ENCODE assay signal across 11 cellular contexts in genomic region chr19:980133-980998, GRCh38. TPM values are rescaled to one million over a fixed set of nuclear protein-coding genes. Genes with fewer than 3 reads are reported as not detected.
A peak's percentile ranks its signal among the peaks of the same experiment; 100 is the strongest.
DNase-seq lines count a peak whose midpoint lies in the region; ATAC-seq, FAIRE-seq and TF ChIP-seq lines count a peak whose summit lies in the region.
"Had no signal": no experiment of that assay in that cellular context is flagged by ENCODE, and none has a peak within 500 bp of the region (broad histone marks: within the 10 kb centered on the region; RNA-seq: fewer than 3 reads in every experiment).

No MANE protein-coding gene starts in this region.

- no peak overlapping the region for H3K4me2 ChIP-seq in GM12878 (ENCODE audit: control insufficient read depth, insufficient read depth)

- TF ChIP-seq RAD21 in GM12878 (IDR thresholded peaks at IDR 0.05; ENCODE audit: insufficient read depth, low read depth, low read length): no peak

- no peak overlapping the region for H2AFZ ChIP-seq in GM12878 (ENCODE audit: control insufficient read depth, low read depth, low read length)

- no peak overlapping the region for H3K9ac ChIP-seq in GM12878 (ENCODE audit: control insufficient read depth, insufficient read depth, low read length)

- DNase-seq in GM12878 (ENCODE audit: low read depth, low spot score) (no peak), mesothelial cell of epicardium (ENCODE audit: low spot score in 2 of 2, unreplicated experiment in 2 of 2) (no peak), foreskin melanocyte (no peak)
- DNase-seq in activated naive CD4-positive, alpha-beta T cell treated with anti-CD3 and anti-CD28 coated beads for 36 hours: no peak
- DNase-seq: activated CD4-positive, alpha-beta T cell treated with anti-CD3 and anti-CD28 coated beads, Interleukin-2, amount 10 ng/mL, durations not matched to agents 24 days and 14 days; activated naive CD4-positive, alpha-beta T cell treated with anti-CD3 and anti-CD28 coated beads, Interleukin-2, amount 10 ng/mL, durations not matched to agents 7 days and 5 days; SIG-M5; stimulated activated CD4-positive, alpha-beta T cell treated with anti-CD3 and anti-CD28 coated beads, Interleukin-4, amount 100 ng/mL, for 1 hour had no signal

- no peaks in the 10 kb centered on the region for H3K9me3 Mint-ChIP-seq in mesothelial cell of epicardium
- no peaks in the 10 kb centered on the region for H3K9me3 Mint-ChIP-seq in activated naive CD4-positive, alpha-beta T cell treated with anti-CD3 and anti-CD28 coated beads for 36 hours
- H3K9me3 Mint-ChIP-seq: activated CD4-positive, alpha-beta T cell treated with anti-CD3 and anti-CD28 coated beads, Interleukin-2, amount 10 ng/mL, durations not matched to agents 24 days and 14 days; activated naive CD4-positive, alpha-beta T cell treated with anti-CD3 and anti-CD28 coated beads, Interleukin-2, amount 10 ng/mL, durations not matched to agents 7 days and 5 days had no signal

- FAIRE-seq in GM12878 (lab: Jason Lieb, UNC): no peak
- FAIRE-seq: HTR-8/SVneo had no signal

- SMC1A ChIA-PET in GM12878 (lab: Charles Lee; ENCODE audit: uncharacterized antibody, unreplicated experiment): interaction anchor here (2.2 kb wide), 1 partner anchor 32 kb away, joined by 4 read pairs; no protein-coding TSS in a partner anchor

- CTCF ChIA-PET in HEK293 (lab: Yijun Ruan, JAX): interaction anchor here (0.6 to 5.9 kb wide), 2 partner anchors 58 to 223 kb away, joined by 3 to 116 read pairs; no protein-coding TSS in a partner anchor
- CTCF ChIA-PET in GM12878 (lab: Yijun Ruan, JAX): interaction anchor here (1.4 to 5.7 kb wide), 5 partner anchors 25 to 117 kb away, joined by 4 to 150 read pairs (median 9); no protein-coding TSS in a partner anchor
- CTCF ChIA-PET in activated naive CD4-positive, alpha-beta T cell treated with anti-CD3 and anti-CD28 coated beads for 36 hours (lab: Charles Lee): interaction anchor here (0.9 to 5.4 kb wide), 3 partner anchors 42 to 59 kb away, joined by 3 to 102 read pairs (median 3); no protein-coding TSS in a partner anchor

- intact Hi-C loops in GM12878 (cut with micrococcal nuclease; ENCODE audit: unreplicated experiment): no loop called here
- intact Hi-C loops in activated naive CD4-positive, alpha-beta T cell treated with anti-CD3 and anti-CD28 coated beads for 36 hours (cut with micrococcal nuclease): loop anchor here (5.0 kb wide), 1 partner anchor 212 kb away; no protein-coding TSS in a partner anchor

- TF ChIP-seq EP300 in GM12878 (IDR thresholded peaks at IDR 0.05; ENCODE audit: borderline replicate concordance in 1 of 2, control insufficient read depth in 1 of 2, low read depth in 2 of 2, low read length in 2 of 2): no peak

- in situ Hi-C loops in GM12878 (cut with MboI): loop anchor here (5.0 kb wide), 1 partner anchor 58 kb away; no protein-coding TSS in a partner anchor

- H3K4me1 ChIP-seq in HEK293 (ENCODE audit: control insufficient read depth, insufficient read depth, low read length) (peaks cover 2% of the 10 kb centered on the region; the same call in 1 of the 2 replicates), GM12878 (ENCODE audit: control insufficient read depth, insufficient read depth, low read length) (peaks cover 22% of the 10 kb centered on the region)

- WGBS in GM12878 (ENCODE audit: insufficient coverage, insufficient replicate concordance, low lambda C conversion rate, missing lambda C conversion rate): 66% methylated on average over 30 of the region's 32 CpGs

- POLR2A ChIA-PET in HEK293 (lab: Yijun Ruan, JAX): no interaction called here
- POLR2A ChIA-PET in GM12878 (lab: Charles Lee): interaction anchor here (0.6 to 4.1 kb wide), 4 partner anchors 32 to 207 kb away, joined by 3 to 34 read pairs (median 4); no protein-coding TSS in a partner anchor

- RAD21 ChIA-PET in GM12878 (lab: Charles Lee; ENCODE audit: unreplicated experiment): interaction anchor here (0.9 to 8.0 kb wide), 3 partner anchors 25 to 117 kb away, joined by 3 to 95 read pairs (median 10); no protein-coding TSS in a partner anchor

- H3K4me3 Mint-ChIP-seq in mesothelial cell of epicardium: peak overlapping the region; percentile 15
- H3K4me3 Mint-ChIP-seq in activated naive CD4-positive, alpha-beta T cell treated with anti-CD3 and anti-CD28 coated beads for 36 hours: no peak overlapping the region
- H3K4me3 Mint-ChIP-seq: activated CD4-positive, alpha-beta T cell treated with anti-CD3 and anti-CD28 coated beads, Interleukin-2, amount 10 ng/mL, durations not matched to agents 24 days and 14 days; activated naive CD4-positive, alpha-beta T cell treated with anti-CD3 and anti-CD28 coated beads, Interleukin-2, amount 10 ng/mL, durations not matched to agents 7 days and 5 days had no signal

- ATAC-seq in GM12878 (no peak), GM18909 (IDR thresholded peaks at IDR 0.05; ENCODE audit: poor library complexity, unreplicated experiment) (no peak)

- no peak for TF ChIP-seq POLR2A in GM12878 (IDR thresholded peaks at IDR 0.05; ENCODE audit: low read depth, low read length)

- H3K27ac ChIP-seq in HEK293 (ENCODE audit: extremely low read depth, low read depth, low read length): no peak overlapping the region
- no peak overlapping the region; the same call in 1 of the 2 replicates for H3K27ac ChIP-seq in GM12878 (ENCODE audit: control insufficient read depth, insufficient read depth)

- H3K79me2 ChIP-seq in GM12878 (ENCODE audit: control insufficient read depth, insufficient read depth, low read length): peaks cover 11% of the 10 kb centered on the region

- no peaks in the 10 kb centered on the region for H4K20me1 ChIP-seq in GM12878 (ENCODE audit: control insufficient read depth, insufficient read depth)

- H3K36me3 Mint-ChIP-seq in mesothelial cell of epicardium: peaks cover 1% of the 10 kb centered on the region
- H3K36me3 Mint-ChIP-seq in activated naive CD4-positive, alpha-beta T cell treated with anti-CD3 and anti-CD28 coated beads for 36 hours (ENCODE audit: low read depth): peaks cover 3% of the 10 kb centered on the region

- no peaks in the 10 kb centered on the region for H3K9me3 ChIP-seq in HEK293 (ENCODE audit: control insufficient read depth, insufficient read depth, low read depth, low read length)
- no peaks in the 10 kb centered on the region for H3K9me3 ChIP-seq in GM12878 (replicated peaks; ENCODE audit: control insufficient read depth, insufficient read depth, low read length)

- peak overlapping the region; percentile 21 for H3K27ac Mint-ChIP-seq in mesothelial cell of epicardium
- no peak overlapping the region for H3K27ac Mint-ChIP-seq in activated naive CD4-positive, alpha-beta T cell treated with anti-CD3 and anti-CD28 coated beads for 36 hours
- H3K27ac Mint-ChIP-seq: activated CD4-positive, alpha-beta T cell treated with anti-CD3 and anti-CD28 coated beads, Interleukin-2, amount 10 ng/mL, durations not matched to agents 24 days and 14 days; activated naive CD4-positive, alpha-beta T cell treated with anti-CD3 and anti-CD28 coated beads, Interleukin-2, amount 10 ng/mL, durations not matched to agents 7 days and 5 days had no signal

- H3K4me3 ChIP-seq in HEK293 (ENCODE audit: low read depth, low read length): no peak overlapping the region
- no peak overlapping the region for H3K4me3 ChIP-seq in GM12878

- no peaks in the 10 kb centered on the region for H3K27me3 ChIP-seq in GM12878 (replicated peaks in 1 of 2; ENCODE audit: control insufficient read depth in 2 of 2, insufficient read depth in 2 of 2, low read length in 1 of 2)

- no peaks in the 10 kb centered on the region for H3K27me3 Mint-ChIP-seq in mesothelial cell of epicardium (ENCODE audit: low read depth)
- no peaks in the 10 kb centered on the region for H3K27me3 Mint-ChIP-seq in activated naive CD4-positive, alpha-beta T cell treated with anti-CD3 and anti-CD28 coated beads for 36 hours (ENCODE audit: low read depth)
- H3K27me3 Mint-ChIP-seq: activated CD4-positive, alpha-beta T cell treated with anti-CD3 and anti-CD28 coated beads, Interleukin-2, amount 10 ng/mL, durations not matched to agents 24 days and 14 days had no signal

- no peak for TF ChIP-seq CTCF in HEK293 (tag by site-specific recombination; IDR thresholded peaks at IDR 0.05)
- no peak for TF ChIP-seq CTCF in GM12878 (IDR thresholded peaks at IDR 0.05 in 2 of 3, conservative IDR thresholded peaks at IDR 0.05 in 1 of 3; ENCODE audit: control insufficient read depth in 2 of 3, extremely low read depth in 1 of 3, insufficient read depth in 1 of 3, low read depth in 3 of 3, low read length in 3 of 3)
- TF ChIP-seq CTCF in mesothelial cell of epicardium (IDR thresholded peaks at IDR 0.05; ENCODE audit: unreplicated experiment): no peak

- peaks cover 12% of the 10 kb centered on the region for H3K4me1 Mint-ChIP-seq in mesothelial cell of epicardium
- H3K4me1 Mint-ChIP-seq in activated naive CD4-positive, alpha-beta T cell treated with anti-CD3 and anti-CD28 coated beads for 36 hours (ENCODE audit: low read depth): peaks cover 14% of the 10 kb centered on the region

- peaks cover 0 to under 1% of the 10 kb centered on the region in 2 experiments; a peak in 1 of 3 replicates for H3K36me3 ChIP-seq in HEK293 (ENCODE audit: control insufficient read depth in 2 of 2, insufficient read depth in 1 of 2, low read length in 2 of 2)
- H3K36me3 ChIP-seq in GM12878 (ENCODE audit: control insufficient read depth in 2 of 2, insufficient read depth in 2 of 2, low read length in 1 of 2): no peaks in the 10 kb centered on the region

- no TSS peak for BruUV-seq in GM12878 (replicated peaks; lab: Mats Ljungman, UMichigan)

RNA-seq across cellular contexts. Expression of gene WDR18, which starts 3.8 kb away (rescaled TPM):
- total RNA-seq in GM12878 (2013; cell fraction: nucleolus; rRNA removed): 32.4 and 34.2 TPM in 2 replicates
- total RNA-seq in GM12878 (2014; rRNA removed) (85.0 and 97.5 TPM in 2 replicates), GM12878 (2014; rRNA removed; fragmentation: Illumina TruSeq; extraction: Trizol) (13.6 and 16.5 TPM in 2 replicates), GM12878 (2021) (92.1 and 97.3 TPM in 2 replicates), mesothelial cell of epicardium (59.3 to 65.2 TPM (median 59.4 TPM) in 3 replicates)
- 15.8 TPM for polyA plus RNA-seq in GM12878 (2011; ENCODE audit: low read depth)
- polyA plus RNA-seq in GM12878 (2011; rRNA removed) (7.5 and 27.3 TPM in 2 replicates), GM12878 (2014; fragmentation: Illumina TruSeq; extraction: Trizol) (4.5 and 8.8 TPM in 2 replicates), GM12878 (2014; fragmentation: Nextera tagmentation; extraction: Ambion mirVana) (1 to 10 TPM; 3.0 to 3.3 TPM), GM12878 (2014; rRNA removed) (106 and 131 TPM in 2 replicates), GM12878 (2016; fragmentation: Nextera tagmentation; extraction: Ambion mirVana) (100 to 1,000 TPM; 192 to 206 TPM)
- 48.8 and 85.0 TPM in 2 replicates for polyA plus RNA-seq in GM12878 (2011; cell fraction: cytosol; rRNA removed)
- 165 and 192 TPM in 2 replicates for polyA plus RNA-seq in GM12878 (2011; cell fraction: nucleus; rRNA removed)
- 49.6 and 54.3 TPM in 2 replicates for polyA plus RNA-seq in GM12878 (2012)
- polyA minus RNA-seq in GM12878 (2011; rRNA and poly(A)+ RNA removed): 22.5 and 45.0 TPM in 2 replicates
- 36.3 and 42.0 TPM in 2 replicates for polyA minus RNA-seq in GM12878 (2011; cell fraction: cytosol; rRNA and poly(A)+ RNA removed)
- 27.1 and 39.9 TPM in 2 replicates for polyA minus RNA-seq in GM12878 (2011; cell fraction: nucleus; rRNA and poly(A)+ RNA removed)
- 10 to 100 TPM; 77.8 to 82.0 TPM for total RNA-seq in activated naive CD4-positive, alpha-beta T cell treated with anti-CD3 and anti-CD28 coated beads for 36 hours

RNA-seq across cellular contexts. Expression of gene GRIN3B, which starts 19.9 kb away (rescaled TPM):
- 0.15 and 0.17 TPM in 2 replicates for total RNA-seq in GM12878 (2013; cell fraction: nucleolus; rRNA removed)
- total RNA-seq in GM12878 (2014; rRNA removed): not detected in 2 replicates
- total RNA-seq in GM12878 (2014; rRNA removed; fragmentation: Illumina TruSeq; extraction: Trizol): not detected in 2 replicates
- total RNA-seq in GM12878 (2021): 0.15 TPM in 1 of 2 replicates, not detected in the other
- not detected for polyA plus RNA-seq in GM12878 (2011; ENCODE audit: low read depth)
- not detected in 2 replicates for polyA plus RNA-seq in GM12878 (2011; rRNA removed)
- polyA plus RNA-seq in GM12878 (2011; cell fraction: cytosol; rRNA removed): 0.20 TPM in 1 of 2 replicates, not detected in the other
- polyA plus RNA-seq in GM12878 (2011; cell fraction: nucleus; rRNA removed): 0.04 and 0.10 TPM in 2 replicates
- 0.11 and 0.26 TPM in 2 replicates for polyA plus RNA-seq in GM12878 (2012)
- polyA plus RNA-seq in GM12878 (2014; fragmentation: Illumina TruSeq; extraction: Trizol): not detected in 2 replicates
- polyA plus RNA-seq in GM12878 (2014; fragmentation: Nextera tagmentation; extraction: Ambion mirVana): not detected
- polyA plus RNA-seq in GM12878 (2014; rRNA removed): not detected in 2 replicates
- not detected for polyA plus RNA-seq in GM12878 (2016; fragmentation: Nextera tagmentation; extraction: Ambion mirVana)
- polyA minus RNA-seq in GM12878 (2011; rRNA and poly(A)+ RNA removed): not detected in 2 replicates
- not detected in 2 replicates for polyA minus RNA-seq in GM12878 (2011; cell fraction: cytosol; rRNA and poly(A)+ RNA removed)
- not detected in 2 replicates for polyA minus RNA-seq in GM12878 (2011; cell fraction: nucleus; rRNA and poly(A)+ RNA removed)
- 0.29 to 0.36 TPM (median 0.34 TPM) in 3 replicates for total RNA-seq in mesothelial cell of epicardium
- total RNA-seq in activated naive CD4-positive, alpha-beta T cell treated with anti-CD3 and anti-CD28 coated beads for 36 hours: under 1 TPM in 1 of 2 experiments, not detected in 1; 0.10 TPM

RNA-seq across cellular contexts. Expression of gene TMEM259, which starts 40.6 kb away (rescaled TPM):
- total RNA-seq in GM12878 (2013; cell fraction: nucleolus; rRNA removed): 180 and 203 TPM in 2 replicates
- total RNA-seq in GM12878 (2014; rRNA removed) (120 and 143 TPM in 2 replicates), GM12878 (2014; rRNA removed; fragmentation: Illumina TruSeq; extraction: Trizol) (28.6 and 32.3 TPM in 2 replicates), GM12878 (2021) (144 and 155 TPM in 2 replicates), mesothelial cell of epicardium (232 to 245 TPM (median 242 TPM) in 3 replicates)
- polyA plus RNA-seq in GM12878 (2011; ENCODE audit: low read depth): 27.3 TPM
- polyA plus RNA-seq in GM12878 (2011; rRNA removed) (35.7 and 77.7 TPM in 2 replicates), GM12878 (2014; fragmentation: Illumina TruSeq; extraction: Trizol) (10.5 and 33.2 TPM in 2 replicates), GM12878 (2014; fragmentation: Nextera tagmentation; extraction: Ambion mirVana) (under 1 TPM; 0.43 to 0.86 TPM), GM12878 (2014; rRNA removed) (184 and 247 TPM in 2 replicates), GM12878 (2016; fragmentation: Nextera tagmentation; extraction: Ambion mirVana) (10 to 100 TPM; 54.4 to 69.6 TPM)
- 90.0 and 162 TPM in 2 replicates for polyA plus RNA-seq in GM12878 (2011; cell fraction: cytosol; rRNA removed)
- 970 and 990 TPM in 2 replicates for polyA plus RNA-seq in GM12878 (2011; cell fraction: nucleus; rRNA removed)
- 108 and 115 TPM in 2 replicates for polyA plus RNA-seq in GM12878 (2012)
- polyA minus RNA-seq in GM12878 (2011; rRNA and poly(A)+ RNA removed): 44.8 and 49.7 TPM in 2 replicates
- polyA minus RNA-seq in GM12878 (2011; cell fraction: cytosol; rRNA and poly(A)+ RNA removed): 18.7 and 26.3 TPM in 2 replicates
- 57.7 and 78.5 TPM in 2 replicates for polyA minus RNA-seq in GM12878 (2011; cell fraction: nucleus; rRNA and poly(A)+ RNA removed)
- total RNA-seq in activated naive CD4-positive, alpha-beta T cell treated with anti-CD3 and anti-CD28 coated beads for 36 hours: 100 to 1,000 TPM; 105 to 109 TPM

RNA-seq across cellular contexts. Expression of gene RNU6-2, which starts 41.0 kb away (rescaled TPM):
- not detected in 2 replicates for total RNA-seq in GM12878 (2013; cell fraction: nucleolus; rRNA removed)
- total RNA-seq in GM12878 (2014; rRNA removed) (not detected in 2 replicates), GM12878 (2014; rRNA removed; fragmentation: Illumina TruSeq; extraction: Trizol) (not detected in 2 replicates), GM12878 (2021) (not detected in 2 replicates), mesothelial cell of epicardium (not detected in 3 replicates)
- polyA plus RNA-seq in GM12878 (2011; ENCODE audit: low read depth): not detected
- polyA plus RNA-seq in GM12878 (2011; rRNA removed) (not detected in 2 replicates), GM12878 (2014; fragmentation: Illumina TruSeq; extraction: Trizol) (not detected in 2 replicates), GM12878 (2014; fragmentation: Nextera tagmentation; extraction: Ambion mirVana) (not detected), GM12878 (2014; rRNA removed) (not detected in 2 replicates), GM12878 (2016; fragmentation: Nextera tagmentation; extraction: Ambion mirVana) (not detected)
- polyA plus RNA-seq in GM12878 (2011; cell fraction: cytosol; rRNA removed): not detected in 2 replicates
- not detected in 2 replicates for polyA plus RNA-seq in GM12878 (2011; cell fraction: nucleus; rRNA removed)
- polyA plus RNA-seq in GM12878 (2012): not detected in 2 replicates
- 1,322 TPM in 1 of 2 replicates, not detected in the other for polyA minus RNA-seq in GM12878 (2011; rRNA and poly(A)+ RNA removed)
- polyA minus RNA-seq in GM12878 (2011; cell fraction: cytosol; rRNA and poly(A)+ RNA removed): not detected in 2 replicates
- polyA minus RNA-seq in GM12878 (2011; cell fraction: nucleus; rRNA and poly(A)+ RNA removed): under 0.01 TPM in 1 of 2 replicates, not detected in the other
- not detected for total RNA-seq in activated naive CD4-positive, alpha-beta T cell treated with anti-CD3 and anti-CD28 coated beads for 36 hours
- total RNA-seq: activated CD4-positive, alpha-beta T cell treated with anti-CD3 and anti-CD28 coated beads, Interleukin-2, amount 10 ng/mL, durations not matched to agents 24 days and 14 days had no signal

RNA-seq across cellular contexts. Expression of gene CNN2, which starts 46.0 kb away (rescaled TPM):
- 28.5 and 30.8 TPM in 2 replicates for total RNA-seq in GM12878 (2013; cell fraction: nucleolus; rRNA removed)
- total RNA-seq in GM12878 (2014; rRNA removed): 154 and 195 TPM in 2 replicates
- total RNA-seq in GM12878 (2014; rRNA removed; fragmentation: Illumina TruSeq; extraction: Trizol): 95.8 and 115 TPM in 2 replicates
- 289 and 311 TPM in 2 replicates for total RNA-seq in GM12878 (2021)
- 64.3 TPM for polyA plus RNA-seq in GM12878 (2011; ENCODE audit: low read depth)
- 28.6 and 54.2 TPM in 2 replicates for polyA plus RNA-seq in GM12878 (2011; rRNA removed)
- polyA plus RNA-seq in GM12878 (2011; cell fraction: cytosol; rRNA removed): 104 and 118 TPM in 2 replicates
- polyA plus RNA-seq in GM12878 (2011; cell fraction: nucleus; rRNA removed): 80.2 and 133 TPM in 2 replicates
- 117 and 149 TPM in 2 replicates for polyA plus RNA-seq in GM12878 (2012)
- 60.1 and 168 TPM in 2 replicates for polyA plus RNA-seq in GM12878 (2014; fragmentation: Illumina TruSeq; extraction: Trizol)
- 10 to 100 TPM; 34.7 to 42.5 TPM for polyA plus RNA-seq in GM12878 (2014; fragmentation: Nextera tagmentation; extraction: Ambion mirVana)
- polyA plus RNA-seq in GM12878 (2014; rRNA removed): 177 and 213 TPM in 2 replicates
- polyA plus RNA-seq in GM12878 (2016; fragmentation: Nextera tagmentation; extraction: Ambion mirVana): 100 to 1,000 TPM; 269 to 273 TPM
- polyA minus RNA-seq in GM12878 (2011; rRNA and poly(A)+ RNA removed): 71.8 and 98.5 TPM in 2 replicates
- 91.4 and 128 TPM in 2 replicates for polyA minus RNA-seq in GM12878 (2011; cell fraction: cytosol; rRNA and poly(A)+ RNA removed)
- 14.9 and 31.0 TPM in 2 replicates for polyA minus RNA-seq in GM12878 (2011; cell fraction: nucleus; rRNA and poly(A)+ RNA removed)
- 492 to 501 TPM (median 493 TPM) in 3 replicates for total RNA-seq in mesothelial cell of epicardium
- total RNA-seq in activated naive CD4-positive, alpha-beta T cell treated with anti-CD3 and anti-CD28 coated beads for 36 hours: 100 to 1,000 TPM; 104 TPM

Comparison
In these comparisons a context has a peak if more than half of its experiments do, and no peak if none do; other contexts are left out.
1. Of the 9 proteins assayed by ChIP-seq in both HEK293 and GM12878: peak only in HEK293: BCL11A; only in GM12878: none; in both: none; in neither: 8.